In the genomic region with DNA sequence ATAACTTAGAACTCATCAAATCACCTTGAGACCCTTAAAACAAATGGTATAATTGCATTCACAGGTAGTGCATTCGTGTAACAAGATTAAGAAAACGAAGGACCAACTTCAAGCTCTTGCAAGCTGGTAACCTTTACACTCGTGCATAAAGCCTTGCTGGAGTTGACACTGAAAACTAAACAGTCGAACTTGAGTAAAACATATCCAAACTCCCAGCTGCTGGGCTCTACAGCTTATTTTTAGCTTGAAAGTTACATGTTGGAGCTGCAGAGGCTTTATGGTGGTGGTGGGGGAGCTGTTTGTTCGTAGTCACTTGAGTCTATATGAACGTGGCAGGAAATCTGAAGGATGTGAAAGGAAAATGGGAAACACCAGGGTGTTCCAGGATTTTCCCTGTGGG, we compare ENCODE assay signal across 20 cellular contexts. TPM values are rescaled to one million over a fixed set of nuclear protein-coding genes. Genes with fewer than 3 reads are reported as not detected.
DNase-seq lines count a peak whose midpoint lies in the region; ATAC-seq and TF ChIP-seq lines count a peak whose summit lies in the region.
"Had no signal": no experiment of that assay in that cellular context is flagged by ENCODE, and none has a peak within 500 bp of the region (broad histone marks: within the 10 kb centered on the region; RNA-seq: fewer than 3 reads in every experiment).

No MANE protein-coding gene starts in this region.

- H3K27ac Mint-ChIP-seq in activated naive CD4-positive, alpha-beta T cell treated with anti-CD3 and anti-CD28 coated beads, Interleukin-2, amount 10 ng/mL, durations not matched to agents 7 days and 5 days = peak overlapping the region; percentile 97
- H3K27ac Mint-ChIP-seq in activated T-helper 1 cell treated with anti-CD3 and anti-CD28 coated beads, Interleukin-12 subunit alpha, Interleukin-12 subunit beta, Interleukin-2, Interleukin-4 antibody, amounts not matched to agents 30 ng/mL and 10 ng/mL and 1 ng/mL, durations not matched to agents 14 hours and 24 hours and 36 hours = peak overlapping the region; percentile 93
- peak overlapping the region; percentile 96 to 100 (median 99) for H3K27ac Mint-ChIP-seq in naive thymus-derived CD4-positive, alpha-beta T cell

- peaks cover 18% of the 10 kb centered on the region for H3K36me3 Mint-ChIP-seq in activated naive CD4-positive, alpha-beta T cell treated with anti-CD3 and anti-CD28 coated beads, Interleukin-2, amount 10 ng/mL, durations not matched to agents 7 days and 5 days
- H3K36me3 Mint-ChIP-seq in activated T-helper 1 cell treated with anti-CD3 and anti-CD28 coated beads, Interleukin-12 subunit alpha, Interleukin-12 subunit beta, Interleukin-2, Interleukin-4 antibody, amounts not matched to agents 30 ng/mL and 10 ng/mL and 1 ng/mL, durations not matched to agents 14 hours and 24 hours and 36 hours (ENCODE audit: low read depth) = peaks cover 18% of the 10 kb centered on the region
- peaks cover 4 to 14% (median 12%) of the 10 kb centered on the region in 5 donors for H3K36me3 Mint-ChIP-seq in naive thymus-derived CD4-positive, alpha-beta T cell

- in situ Hi-C loops in transverse colon (cut with MboI; ENCODE audit: low pct_ligation_motif_present in 1 of 4, low pct_unique_long_range_greater_than_20kb in 1 of 4, low sequenced_read_pairs in 3 of 4) = no loop called here

- peak overlapping the region; percentile 97 for H3K27ac ChIP-seq in naive thymus-derived CD4-positive, alpha-beta T cell (ENCODE audit: low read depth, low read length)
- peak overlapping the region; percentile 96 to 99 (median 98) for H3K27ac ChIP-seq in transverse colon
- H3K27ac ChIP-seq: SK-N-MC had no signal

- H3K4me1 ChIP-seq in naive thymus-derived CD4-positive, alpha-beta T cell (ENCODE audit: control insufficient read depth in 2 of 2, insufficient read depth in 2 of 2, low read length in 2 of 2) = peaks cover 18 to 66% of the 10 kb centered on the region in 2 donors
- H3K4me1 ChIP-seq in transverse colon = peaks cover 25 to 58% (median 31%) of the 10 kb centered on the region in 4 donors

- no peaks in the 10 kb centered on the region for H3K9me3 Mint-ChIP-seq in activated naive CD4-positive, alpha-beta T cell treated with anti-CD3 and anti-CD28 coated beads, Interleukin-2, amount 10 ng/mL, durations not matched to agents 7 days and 5 days
- H3K9me3 Mint-ChIP-seq in activated T-helper 1 cell treated with anti-CD3 and anti-CD28 coated beads, Interleukin-12 subunit alpha, Interleukin-12 subunit beta, Interleukin-2, Interleukin-4 antibody, amounts not matched to agents 30 ng/mL and 10 ng/mL and 1 ng/mL, durations not matched to agents 14 hours and 24 hours and 36 hours = no peaks in the 10 kb centered on the region
- peaks cover 0 to 3% (median 0%) of the 10 kb centered on the region in 11 donors for H3K9me3 Mint-ChIP-seq in naive thymus-derived CD4-positive, alpha-beta T cell

- no peak for TF ChIP-seq POLR2A in transverse colon (IDR thresholded peaks at IDR 0.05)

- no peaks in the 10 kb centered on the region for H3K9me3 ChIP-seq in naive thymus-derived CD4-positive, alpha-beta T cell (ENCODE audit: control insufficient read depth in 2 of 3, low read length in 3 of 3)
- H3K9me3 ChIP-seq in transverse colon = no peaks in the 10 kb centered on the region
- H3K9me3 ChIP-seq: MG63, Peyer's patch, tibial artery had no signal

- POLR2A ChIA-PET in naive thymus-derived CD4-positive, alpha-beta T cell (lab: Charles Lee) = interaction anchor here (0.8 to 10.8 kb wide), 7 partner anchors 11 to 337 kb away, joined by 3 to 341 read pairs (median 10); a partner anchor contains a TSS

- H3K4me3 ChIP-seq in naive thymus-derived CD4-positive, alpha-beta T cell (ENCODE audit: low read length) = no peak overlapping the region
- H3K4me3 ChIP-seq in transverse colon = no peak overlapping the region
- H3K4me3 ChIP-seq: MG63, Peyer's patch, SK-N-MC, tibial artery had no signal

- CTCF ChIA-PET in activated naive CD4-positive, alpha-beta T cell treated with anti-CD3 and anti-CD28 coated beads, Interleukin-2, amount 10 ng/mL, durations not matched to agents 7 days and 5 days (lab: Charles Lee) = interaction anchor here (1.2 kb wide), 1 partner anchor 55 kb away, joined by 3 read pairs; no protein-coding TSS in a partner anchor
- CTCF ChIA-PET in naive thymus-derived CD4-positive, alpha-beta T cell (lab: Charles Lee) = interaction anchor here (0.6 to 2.8 kb wide), 8 partner anchors 9 to 419 kb away, joined by 3 to 15 read pairs (median 3); no protein-coding TSS in a partner anchor

- DNase-seq in activated naive CD4-positive, alpha-beta T cell treated with anti-CD3 and anti-CD28 coated beads, Interleukin-2, amount 10 ng/mL, durations not matched to agents 7 days and 5 days = no peak
- DNase-seq in activated naive CD4-positive, alpha-beta T cell treated with Interleukin-2 at 50 U/mL for 16 hours = no peak
- no peak for DNase-seq in activated T-helper 1 cell treated with anti-CD3 and anti-CD28 coated beads, Interleukin-12 subunit alpha, Interleukin-12 subunit beta, Interleukin-2, Interleukin-4 antibody, amounts not matched to agents 30 ng/mL and 10 ng/mL and 1 ng/mL, durations not matched to agents 14 hours and 24 hours and 36 hours (ENCODE audit: low spot score)
- DNase-seq in naive thymus-derived CD4-positive, alpha-beta T cell = no peak
- DNase-seq in transverse colon = no peak
- no peak for DNase-seq in dermis blood vessel endothelial cell
- no peak for DNase-seq in SHP77 (lab: John Stamatoyannopoulos, UW)
- no peak for DNase-seq in HT-29 (ENCODE audit: low spot score)
- DNase-seq: activated CD4-positive, alpha-beta T cell treated with anti-CD3 and anti-CD28 coated beads, Interleukin-2, amount 50 U/mL, for 48 hours; activated T-cell treated with anti-CD3 and anti-CD28 coated beads, Interleukin-2, amount 50 U/mL, for 1 hour; amniotic stem cell; effector CD4-positive, alpha-beta T cell; glutamatergic neuron; MG63; NCI-H146; NCI-H2227 treated with DMSO at 0.1 percent for 48 hours; Peyer's patch; stimulated activated CD8-positive, alpha-beta memory T cell treated with anti-CD3 and anti-CD28 coated beads, Interleukin-4, amount 100 ng/mL, for 48 hours; tibial artery had no signal

- intact Hi-C loops in activated T-helper 1 cell treated with anti-CD3 and anti-CD28 coated beads, Interleukin-12 subunit alpha, Interleukin-12 subunit beta, Interleukin-2, Interleukin-4 antibody, amounts not matched to agents 30 ng/mL and 10 ng/mL and 1 ng/mL, durations not matched to agents 14 hours and 24 hours and 36 hours (cut with micrococcal nuclease) = loop anchor here (10.0 kb wide), 2 partner anchors 514 to 1914 kb away; no protein-coding TSS in a partner anchor
- intact Hi-C loops in naive thymus-derived CD4-positive, alpha-beta T cell (cut with micrococcal nuclease) = loop anchor here (5.0 to 10.0 kb wide), 3 partner anchors 514 to 603 kb away; no protein-coding TSS in a partner anchor
- intact Hi-C loops in transverse colon (cut with DNase I; ENCODE audit: low total_unique reads) = no loop called here

- ATAC-seq in naive thymus-derived CD4-positive, alpha-beta T cell = no peak

- WGBS in transverse colon (ENCODE audit: low coverage in 1 of 2), 2 donors = 74 to 93% methylated on average over 4 to 6 of the region's 6 CpGs

- peaks cover 6 to 13% (median 11%) of the 10 kb centered on the region in 3 experiments for H3K36me3 ChIP-seq in naive thymus-derived CD4-positive, alpha-beta T cell (ENCODE audit: control insufficient read depth in 2 of 3, insufficient read depth in 3 of 3, low read length in 3 of 3)
- peaks cover 0 to 4% (median 0%) of the 10 kb centered on the region in 4 donors for H3K36me3 ChIP-seq in transverse colon

- TF ChIP-seq EP300 in transverse colon (IDR thresholded peaks at IDR 0.05; ENCODE audit: low read depth) = no peak

- no peak for TF ChIP-seq CTCF in transverse colon (IDR thresholded peaks at IDR 0.05)

- peaks cover 69% of the 10 kb centered on the region for H3K4me1 Mint-ChIP-seq in activated naive CD4-positive, alpha-beta T cell treated with anti-CD3 and anti-CD28 coated beads, Interleukin-2, amount 10 ng/mL, durations not matched to agents 7 days and 5 days
- peaks cover 84% of the 10 kb centered on the region for H3K4me1 Mint-ChIP-seq in activated T-helper 1 cell treated with anti-CD3 and anti-CD28 coated beads, Interleukin-12 subunit alpha, Interleukin-12 subunit beta, Interleukin-2, Interleukin-4 antibody, amounts not matched to agents 30 ng/mL and 10 ng/mL and 1 ng/mL, durations not matched to agents 14 hours and 24 hours and 36 hours (ENCODE audit: low read depth)
- peaks cover 51 to 92% (median 84%) of the 10 kb centered on the region in 7 donors for H3K4me1 Mint-ChIP-seq in naive thymus-derived CD4-positive, alpha-beta T cell

- H3K4me3 Mint-ChIP-seq in activated naive CD4-positive, alpha-beta T cell treated with anti-CD3 and anti-CD28 coated beads, Interleukin-2, amount 10 ng/mL, durations not matched to agents 7 days and 5 days = peak overlapping the region; percentile 18
- peak overlapping the region; percentile 82 for H3K4me3 Mint-ChIP-seq in activated T-helper 1 cell treated with anti-CD3 and anti-CD28 coated beads, Interleukin-12 subunit alpha, Interleukin-12 subunit beta, Interleukin-2, Interleukin-4 antibody, amounts not matched to agents 30 ng/mL and 10 ng/mL and 1 ng/mL, durations not matched to agents 14 hours and 24 hours and 36 hours
- peak overlapping the region in 9 of 10 donors; percentile 25 to 98 (median 95) for H3K4me3 Mint-ChIP-seq in naive thymus-derived CD4-positive, alpha-beta T cell

- no peaks in the 10 kb centered on the region for H3K27me3 Mint-ChIP-seq in activated naive CD4-positive, alpha-beta T cell treated with anti-CD3 and anti-CD28 coated beads, Interleukin-2, amount 10 ng/mL, durations not matched to agents 7 days and 5 days
- no peaks in the 10 kb centered on the region for H3K27me3 Mint-ChIP-seq in activated T-helper 1 cell treated with anti-CD3 and anti-CD28 coated beads, Interleukin-12 subunit alpha, Interleukin-12 subunit beta, Interleukin-2, Interleukin-4 antibody, amounts not matched to agents 30 ng/mL and 10 ng/mL and 1 ng/mL, durations not matched to agents 14 hours and 24 hours and 36 hours (ENCODE audit: insufficient read depth)
- no peaks in the 10 kb centered on the region for H3K27me3 Mint-ChIP-seq in naive thymus-derived CD4-positive, alpha-beta T cell

- H3K27me3 ChIP-seq in naive thymus-derived CD4-positive, alpha-beta T cell (ENCODE audit: control insufficient read depth in 2 of 2, insufficient read depth in 2 of 2, low read length in 2 of 2) = no peaks in the 10 kb centered on the region
- no peaks in the 10 kb centered on the region for H3K27me3 ChIP-seq in transverse colon
- H3K27me3 ChIP-seq: MG63, Peyer's patch, tibial artery had no signal

RNA-seq across cellular contexts. Expression of a gene that starts 2.7 kb away (rescaled TPM):
- total RNA-seq in activated T-helper 1 cell treated with anti-CD3 and anti-CD28 coated beads, Interleukin-12 subunit alpha, Interleukin-12 subunit beta, Interleukin-2, Interleukin-4 antibody, amounts not matched to agents 30 ng/mL and 10 ng/mL and 1 ng/mL, durations not matched to agents 14 hours and 24 hours and 36 hours = 449 and 453 TPM in 2 replicates
- total RNA-seq in naive thymus-derived CD4-positive, alpha-beta T cell = 100 to 1,000 TPM; 242 to 470 (median 330) TPM
- 100 to 1,000 TPM; 268 to 412 TPM for polyA plus RNA-seq in naive thymus-derived CD4-positive, alpha-beta T cell
- total RNA-seq in transverse colon = 100 to 1,000 TPM; 196 to 268 (median 246) TPM
- total RNA-seq in dermis blood vessel endothelial cell = 344 and 584 TPM in 2 replicates
- total RNA-seq in HT-29 (2014; rRNA removed; shearing (Covaris generic)) = 306 and 310 TPM in 2 replicates

Comparison
In these comparisons a context has a peak if more than half of its experiments do, and no peak if none do; other contexts are left out.
1. H3K4me3 Mint-ChIP-seq: peak in every context shown above with its lines; median percentile 95 in naive thymus-derived CD4-positive, alpha-beta T cell; 82 in activated T-helper 1 cell treated with anti-CD3 and anti-CD28 coated beads, Interleukin-12 subunit alpha, Interleukin-12 subunit beta, Interleukin-2, Interleukin-4 antibody, amounts not matched to agents 30 ng/mL and 10 ng/mL and 1 ng/mL, durations not matched to agents 14 hours and 24 hours and 36 hours; 18 in activated naive CD4-positive, alpha-beta T cell treated with anti-CD3 and anti-CD28 coated beads, Interleukin-2, amount 10 ng/mL, durations not matched to agents 7 days and 5 days.